In the genomic region with DNA sequence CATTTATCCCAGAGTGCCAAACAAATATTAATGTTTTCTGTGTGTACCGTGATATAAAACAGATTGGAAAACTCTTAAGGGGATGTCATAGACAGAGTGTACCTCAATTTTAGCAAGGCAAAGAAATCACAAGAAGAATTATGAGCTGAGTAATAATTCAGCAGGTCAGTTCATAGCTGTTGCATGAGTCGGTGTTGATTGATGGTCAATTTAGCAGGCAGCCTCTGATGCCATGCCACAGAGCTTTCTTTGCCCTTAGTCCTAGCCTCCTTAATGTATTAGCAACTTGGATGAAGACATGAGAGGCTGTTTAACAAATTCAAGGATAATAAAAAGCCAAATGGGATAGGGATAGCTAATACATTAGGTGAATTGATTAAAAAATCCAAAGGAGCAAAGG, we compare ENCODE assay signal across 24 cellular contexts. TPM values are rescaled to one million over a fixed set of nuclear protein-coding genes. Genes with fewer than 3 reads are reported as not detected.
DNase-seq lines count a peak whose midpoint lies in the region; TF ChIP-seq lines count a peak whose summit lies in the region.
"Had no signal": no experiment of that assay in that cellular context is flagged by ENCODE, and none has a peak within 500 bp of the region (broad histone marks: within the 10 kb centered on the region; RNA-seq: fewer than 3 reads in every experiment).

No MANE protein-coding gene starts in this region.

- no peak for TF ChIP-seq CTCF in mammary epithelial cell (conservative IDR thresholded peaks at IDR 0.05 in 1 of 2, IDR thresholded peaks at IDR 0.05 in 1 of 2; ENCODE audit: extremely low read depth in 1 of 2, insufficient read depth in 1 of 2, low read depth in 1 of 2, low read length in 2 of 2)
- no peak for TF ChIP-seq CTCF in MCF 10A (IDR thresholded peaks at IDR 0.05; ENCODE audit: unreplicated experiment)
- no peak for TF ChIP-seq CTCF in SK-N-SH (IDR thresholded peaks at IDR 0.05)

- peaks cover 4% of the 10 kb centered on the region for H3K4me1 Mint-ChIP-seq in MCF 10A (ENCODE audit: insufficient read depth, unreplicated experiment)
- H3K4me1 Mint-ChIP-seq: neural crest cell had no signal

- no peak overlapping the region for H3K23ac ChIP-seq in neuronal stem cell (ENCODE audit: low read depth, low read length, poor library complexity)

- no peak overlapping the region for H2BK5ac ChIP-seq in neuronal stem cell (ENCODE audit: low read length)

- H3K14ac ChIP-seq in neuronal stem cell (ENCODE audit: low read length) = no peak overlapping the region

- no peak overlapping the region for H3K27ac Mint-ChIP-seq in MCF 10A (ENCODE audit: low read depth, unreplicated experiment)
- H3K27ac Mint-ChIP-seq: GM23338 had no signal

- 100% methylated on average over 2 of the region's 2 CpGs for WGBS in mammary epithelial cell (ENCODE audit: low coverage, missing lambda C conversion rate)
- 91% methylated on average over 2 of the region's 2 CpGs for WGBS in SK-N-SH (ENCODE audit: low lambda C conversion rate)
- no CpG with 5 or more reads among the region's 2 CpGs for WGBS in neuronal stem cell (ENCODE audit: extremely low coverage in 2 of 2, insufficient read length in 2 of 2, insufficient replicate concordance in 1 of 2), 2 donors

- no peaks in the 10 kb centered on the region for H3K27me3 ChIP-seq in mammary epithelial cell (ENCODE audit: insufficient read depth, low read length)
- H3K27me3 ChIP-seq in SK-N-SH (ENCODE audit: insufficient read depth) = no peaks in the 10 kb centered on the region
- no peaks in the 10 kb centered on the region for H3K27me3 ChIP-seq in neuronal stem cell (ENCODE audit: control insufficient read depth in 3 of 3, insufficient read depth in 3 of 3, low read depth in 1 of 3, low read length in 3 of 3)
- H3K27me3 ChIP-seq: esophagus squamous epithelium, heart right ventricle, suprapubic skin had no signal

- H2BK12ac ChIP-seq in neuronal stem cell (ENCODE audit: low read length) = no peak overlapping the region

- H2AFZ ChIP-seq in mammary epithelial cell (ENCODE audit: low read depth, low read length) = no peak overlapping the region
- H2AFZ ChIP-seq in SK-N-SH (ENCODE audit: low read depth) = no peak overlapping the region
- H2AFZ ChIP-seq in neuronal stem cell (ENCODE audit: low read length) = no peak overlapping the region
- H2AFZ ChIP-seq: GM23338 had no signal

- H3K4ac ChIP-seq in neuronal stem cell (ENCODE audit: low read length) = no peak overlapping the region

- no peak for TF ChIP-seq RAD21 in SK-N-SH (IDR thresholded peaks at IDR 0.05; ENCODE audit: low read length)

- in situ Hi-C loops in mammary epithelial cell (cut with MboI; ENCODE audit: low sequenced_read_pairs in 2 of 2) = no loop called here

- no peak overlapping the region for H3K27ac ChIP-seq in mammary epithelial cell (ENCODE audit: insufficient read depth, low read depth, low read length)
- H3K27ac ChIP-seq in SK-N-SH (ENCODE audit: low read depth in 2 of 2, low read length in 1 of 2) = no peak overlapping the region
- no peak overlapping the region for H3K27ac ChIP-seq in neuronal stem cell (replicated peaks; ENCODE audit: low read length)
- H3K27ac ChIP-seq: 22Rv1, C4-2B, esophagus squamous epithelium, SK-N-MC, suprapubic skin had no signal

- no peaks in the 10 kb centered on the region for H3K4me1 ChIP-seq in mammary epithelial cell (ENCODE audit: insufficient read depth, low read length)
- no peaks in the 10 kb centered on the region; a peak in 1 of 4 replicates for H3K4me1 ChIP-seq in SK-N-SH (ENCODE audit: control insufficient read depth in 1 of 2, insufficient read depth in 2 of 2, low read depth in 1 of 2, low read length in 1 of 2)
- H3K4me1 ChIP-seq in neuronal stem cell (ENCODE audit: control insufficient read depth in 2 of 2, insufficient read depth in 1 of 2, low read depth in 1 of 2, low read length in 2 of 2) = no peaks in the 10 kb centered on the region

- H2AK5ac ChIP-seq in neuronal stem cell (ENCODE audit: low read depth, low read length) = no peak overlapping the region

- H3K9me3 ChIP-seq in mammary epithelial cell (replicated peaks; ENCODE audit: insufficient read depth, low read length) = no peaks in the 10 kb centered on the region
- H3K9me3 ChIP-seq in SK-N-SH = no peaks in the 10 kb centered on the region
- H3K9me3 ChIP-seq in neuronal stem cell (replicated peaks in 1 of 2; ENCODE audit: control insufficient read depth in 2 of 2, insufficient read depth in 1 of 2, low read depth in 1 of 2, low read length in 2 of 2) = peaks cover 0 to 3% of the 10 kb centered on the region in 2 donors
- H3K9me3 ChIP-seq: esophagus squamous epithelium, heart right ventricle, suprapubic skin had no signal

- no TSS peak for BruUV-seq in mammary epithelial cell (replicated peaks; lab: Mats Ljungman, UMichigan)
- BruUV-seq in MCF 10A (replicated peaks; lab: Mats Ljungman, UMichigan) = no TSS peak

- no peak overlapping the region for H2BK15ac ChIP-seq in neuronal stem cell (ENCODE audit: low read length)

- no peak overlapping the region for H3K9ac ChIP-seq in mammary epithelial cell (ENCODE audit: insufficient read depth, low read length)
- no peak overlapping the region for H3K9ac ChIP-seq in SK-N-SH
- no peak overlapping the region for H3K9ac ChIP-seq in neuronal stem cell (ENCODE audit: low read depth, low read length, poor library complexity)

- no peak overlapping the region for H3K18ac ChIP-seq in neuronal stem cell (ENCODE audit: low read length)

- dilution Hi-C loops in mammary epithelial cell (cut with HindIII; ENCODE audit: low sequenced_read_pairs) = no loop called here

- H4K91ac ChIP-seq in neuronal stem cell (ENCODE audit: low read depth, low read length, poor library complexity) = no peak overlapping the region

- H3K4me2 ChIP-seq in mammary epithelial cell (ENCODE audit: insufficient read depth, low read depth, low read length) (no peak overlapping the region), SK-N-SH (no peak overlapping the region), neuronal stem cell (ENCODE audit: insufficient read depth, low read length, poor library complexity, severe bottlenecking) (no peak overlapping the region)
- H3K4me2 ChIP-seq: GM23338 had no signal

- no peak overlapping the region for H2BK120ac ChIP-seq in neuronal stem cell (ENCODE audit: low read depth, low read length)

- H3F3A ChIP-seq in SK-N-SH (replicated peaks; ENCODE audit: insufficient read depth) = peaks cover 6% of the 10 kb centered on the region

- no peak overlapping the region for H4K8ac ChIP-seq in neuronal stem cell (ENCODE audit: low read depth, low read length)

- H3K36me3 Mint-ChIP-seq in MCF 10A (ENCODE audit: insufficient read depth, unreplicated experiment) = peaks cover 30% of the 10 kb centered on the region

- no peak overlapping the region for H3K4me3 Mint-ChIP-seq in MCF 10A (ENCODE audit: unreplicated experiment)
- H3K4me3 Mint-ChIP-seq: GM23338, neural crest cell had no signal

- DNase-seq in mammary epithelial cell = peak; percentile 54
- no peak for DNase-seq in MCF 10A (ENCODE audit: unreplicated experiment)
- no peak for DNase-seq in SK-N-SH
- peak; percentile 33 for DNase-seq in glomerular visceral epithelial cell (ENCODE audit: extremely low spot score)
- DNase-seq in activated CD8-positive, alpha-beta memory T cell treated with anti-CD3 and anti-CD28 coated beads for 24 hours = no peak
- no peak for DNase-seq in activated T-cell treated with anti-CD3 and anti-CD28 coated beads, Interleukin-2, amount 50 U/mL, for 1 hour
- no peak for DNase-seq in neuronal stem cell (ENCODE audit: low spot score)
- no peak for DNase-seq in NCI-H2171 (lab: John Stamatoyannopoulos, UW)
- DNase-seq: activated effector memory CD4-positive, alpha-beta T cell treated with anti-CD3 and anti-CD28 coated beads, Interleukin-2, amount 50 U/mL, for 16 hours; central memory CD4-positive, alpha-beta T cell; esophagus squamous epithelium; heart right ventricle; islet precursor cell; midbrain; NCI-H1092; NCI-H524 treated with DMSO at 0.1 percent for 48 hours; T1000 had no signal

- H3K79me2 ChIP-seq in mammary epithelial cell (ENCODE audit: insufficient read depth, low read length) (peaks cover 1% of the 10 kb centered on the region), SK-N-SH (ENCODE audit: insufficient read depth) (peaks cover under 1% of the 10 kb centered on the region)

- H3K4me3 ChIP-seq in mammary epithelial cell (replicated peaks in 1 of 3; ENCODE audit: insufficient read depth in 1 of 3, low read depth in 2 of 3, low read length in 3 of 3) = no peak overlapping the region
- H3K4me3 ChIP-seq in SK-N-SH (ENCODE audit: low read depth in 2 of 2, low read length in 1 of 2) = no peak overlapping the region
- H3K4me3 ChIP-seq in neuronal stem cell (ENCODE audit: low read length in 2 of 2) = no peak overlapping the region
- H3K4me3 ChIP-seq: esophagus squamous epithelium, GM23338, heart right ventricle, K562, SK-N-MC, suprapubic skin had no signal

- H4K20me1 ChIP-seq in mammary epithelial cell (ENCODE audit: insufficient read depth, low read length) (no peaks in the 10 kb centered on the region), SK-N-SH (ENCODE audit: insufficient read depth) (no peaks in the 10 kb centered on the region)

- POLR2A ChIA-PET in MCF 10A (lab: Yijun Ruan, JAX) = no interaction called here
- POLR2A ChIA-PET in SK-N-SH (lab: Yijun Ruan, JAX) = interaction anchor here (0.6 kb wide), 1 partner anchor 427 kb away, joined by 3 read pairs; no protein-coding TSS in a partner anchor

- H3K9me3 Mint-ChIP-seq in MCF 10A (ENCODE audit: unreplicated experiment) = no peaks in the 10 kb centered on the region
- H3K9me3 Mint-ChIP-seq: GM23338, neural crest cell had no signal

- H3K36me3 ChIP-seq in mammary epithelial cell (ENCODE audit: insufficient read depth, low read length) = peaks cover 6% of the 10 kb centered on the region
- H3K36me3 ChIP-seq in SK-N-SH (replicated peaks in 1 of 2; ENCODE audit: control insufficient read depth in 1 of 2, insufficient read depth in 2 of 2, low read length in 1 of 2) = peaks cover 34 to 47% of the 10 kb centered on the region in 2 experiments
- H3K36me3 ChIP-seq in neuronal stem cell (replicated peaks in 1 of 2; ENCODE audit: control insufficient read depth in 2 of 2, insufficient read depth in 2 of 2, low read length in 2 of 2) = peaks cover 7 to 86% of the 10 kb centered on the region in 2 donors

- H3K9me2 ChIP-seq in SK-N-SH = no peaks in the 10 kb centered on the region

- CTCF ChIA-PET in mammary epithelial cell (lab: Charles Lee; ENCODE audit: low non-redundant PET) (interaction anchor here (0.5 kb wide), 1 partner anchor 1113 kb away, joined by 6 read pairs; no protein-coding TSS in a partner anchor), MCF 10A (lab: Yijun Ruan, JAX) (interaction anchor here (0.6 to 1.5 kb wide), 7 partner anchors 12 to 370 kb away, joined by 3 to 5 read pairs (median 3); no protein-coding TSS in a partner anchor), SK-N-SH (lab: Yijun Ruan, JAX) (interaction anchor here (0.6 to 2.1 kb wide), 4 partner anchors 9 to 275 kb away, joined by 3 to 18 read pairs (median 6); partner anchors contain the start of gene SLC9C1)

- H3K27me3 Mint-ChIP-seq in MCF 10A (ENCODE audit: insufficient read depth, unreplicated experiment) = no peaks in the 10 kb centered on the region

- TF ChIP-seq EP300 in SK-N-SH (IDR thresholded peaks at IDR 0.05; ENCODE audit: borderline replicate concordance in 1 of 2, low read depth in 1 of 2, low read length in 1 of 2) = peak in 1 of 2 experiments; percentile 8; a peak in 1 of 4 replicates

- intact Hi-C loops in mammary epithelial cell (cut with micrococcal nuclease) (no loop called here), MCF 10A (cut with micrococcal nuclease) (no loop called here)

- H3K79me1 ChIP-seq in neuronal stem cell (ENCODE audit: low read depth, low read length) = no peaks in the 10 kb centered on the region

RNA-seq across cellular contexts. Expression of gene SLC35A5, which starts 6.8 kb away (rescaled TPM):
- total RNA-seq in mammary epithelial cell = 10 to 100 TPM; 26.9 to 58.3 TPM
- polyA plus RNA-seq in mammary epithelial cell = 16.4 TPM
- 3.9 TPM for polyA minus RNA-seq in mammary epithelial cell
- 23.3 and 26.7 TPM in 2 replicates for total RNA-seq in MCF 10A (2022)
- polyA plus RNA-seq in SK-N-SH (2012; rRNA removed) = 16.0 and 23.2 TPM in 2 replicates
- 25.6 and 29.9 TPM in 2 replicates for polyA plus RNA-seq in SK-N-SH (2012; cell fraction: cytosol; rRNA removed)
- polyA plus RNA-seq in SK-N-SH (2012; cell fraction: nucleus; rRNA removed) = 4.0 and 19.1 TPM in 2 replicates
- 27.2 TPM for polyA plus RNA-seq in neuronal stem cell (2013, experiment 1 of 2)
- polyA plus RNA-seq in neuronal stem cell (2013, experiment 2 of 2) = 26.2 TPM

RNA-seq across cellular contexts. Expression of gene ATG3, which starts 6.9 kb away (rescaled TPM):
- total RNA-seq in mammary epithelial cell (10 to 100 TPM; 51.3 to 65.2 TPM), MCF 10A (2022) (87.8 and 97.2 TPM in 2 replicates)
- polyA plus RNA-seq in mammary epithelial cell (40.8 TPM), SK-N-SH (2012; rRNA removed) (38.8 and 39.7 TPM in 2 replicates)
- 51.8 TPM for polyA minus RNA-seq in mammary epithelial cell
- 37.6 and 43.8 TPM in 2 replicates for polyA plus RNA-seq in SK-N-SH (2012; cell fraction: cytosol; rRNA removed)
- polyA plus RNA-seq in SK-N-SH (2012; cell fraction: nucleus; rRNA removed) = 14.8 and 18.7 TPM in 2 replicates
- polyA plus RNA-seq in neuronal stem cell (2013, experiment 1 of 2) = 38.8 TPM
- 38.7 TPM for polyA plus RNA-seq in neuronal stem cell (2013, experiment 2 of 2)

Comparison
In these comparisons a context has a peak if more than half of its experiments do, and no peak if none do; other contexts are left out.
1. DNase-seq: peak in mammary epithelial cell (single experiment) and glomerular visceral epithelial cell (single experiment); none in MCF 10A (single experiment), SK-N-SH (single experiment), activated CD8-positive, alpha-beta memory T cell treated with anti-CD3 and anti-CD28 coated beads for 24 hours (single experiment), activated T-cell treated with anti-CD3 and anti-CD28 coated beads, Interleukin-2, amount 50 U/mL, for 1 hour (single experiment), neuronal stem cell (single experiment) and NCI-H2171 (single experiment).